ENCODE assay signal across 17 cellular contexts in the genomic region with DNA sequence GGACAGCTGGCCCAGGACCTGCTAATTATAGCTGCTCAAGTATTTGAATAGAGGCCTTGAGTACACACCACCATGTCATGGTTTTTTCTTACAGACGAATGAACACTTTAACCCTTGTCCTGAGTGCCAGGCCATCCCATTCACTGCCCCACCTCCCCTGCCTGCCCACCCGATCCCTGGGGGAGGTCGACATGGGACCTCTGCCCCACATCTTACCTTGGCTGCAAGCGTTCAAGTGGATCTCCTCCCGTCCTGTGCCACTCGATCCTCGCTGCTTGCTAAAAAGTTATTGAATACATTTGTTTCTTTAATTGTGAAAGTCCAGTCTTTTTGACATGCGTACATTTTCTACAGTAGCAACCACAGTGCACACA. TPM values are rescaled to one million over a fixed set of nuclear protein-coding genes. Genes with fewer than 3 reads are reported as not detected.
"Had no signal": no experiment of that assay in that cellular context is flagged by ENCODE, and none has a peak within 500 bp of the region (broad histone marks: within the 10 kb centered on the region; RNA-seq: fewer than 3 reads in every experiment).

No MANE protein-coding gene starts in this region.

- H3K9me3 Mint-ChIP-seq: activated naive CD4-positive, alpha-beta T cell treated with anti-CD3 and anti-CD28 coated beads, Interleukin-2, amount 50 U/mL, for 24 hours; activated T-helper 2 cell treated with anti-CD3 and anti-CD28 coated beads, Interferon-gamma antibody, Interleukin-2, Interleukin-4, amounts not matched to agents 10 μg/mL and 5 μg/mL and 100 μg/mL, durations not matched to agents 14 hours and 24 hours and 36 hours; stimulated activated naive CD8-positive, alpha-beta T cell treated with anti-CD3 and anti-CD28 coated beads, Interleukin-15, amount 100 ng/mL, for 72 hours had no signal

- H3K4me3 Mint-ChIP-seq: activated naive CD4-positive, alpha-beta T cell treated with anti-CD3 and anti-CD28 coated beads, Interleukin-2, amount 50 U/mL, for 24 hours; stimulated activated naive CD8-positive, alpha-beta T cell treated with anti-CD3 and anti-CD28 coated beads, Interleukin-15, amount 100 ng/mL, for 72 hours had no signal

- ATAC-seq: stimulated activated naive CD8-positive, alpha-beta T cell treated with anti-CD3 and anti-CD28 coated beads, Interleukin-15, amount 100 ng/mL, for 72 hours had no signal

- H3K4me2 ChIP-seq: hepatocyte had no signal

- H3K27me3 ChIP-seq: hepatocyte, uterus had no signal

- H3K36me3 ChIP-seq: prostate gland, sigmoid colon, thoracic aorta, uterus had no signal

- H3K27ac ChIP-seq: hepatocyte, prostate gland, sigmoid colon, thoracic aorta, uterus had no signal

- H3K4me1 Mint-ChIP-seq: activated naive CD4-positive, alpha-beta T cell treated with anti-CD3 and anti-CD28 coated beads, Interleukin-2, amount 50 U/mL, for 24 hours; stimulated activated naive CD8-positive, alpha-beta T cell treated with anti-CD3 and anti-CD28 coated beads, Interleukin-15, amount 100 ng/mL, for 72 hours had no signal

- H3K4me1 ChIP-seq: prostate gland, uterus had no signal

- H3K27ac Mint-ChIP-seq: activated naive CD4-positive, alpha-beta T cell treated with anti-CD3 and anti-CD28 coated beads, Interleukin-2, amount 50 U/mL, for 24 hours; activated T-helper 2 cell treated with anti-CD3 and anti-CD28 coated beads, Interferon-gamma antibody, Interleukin-2, Interleukin-4, amounts not matched to agents 10 μg/mL and 5 μg/mL and 100 μg/mL, durations not matched to agents 14 hours and 24 hours and 36 hours; stimulated activated naive CD8-positive, alpha-beta T cell treated with anti-CD3 and anti-CD28 coated beads, Interleukin-15, amount 100 ng/mL, for 72 hours had no signal

- H3K36me3 Mint-ChIP-seq: activated naive CD4-positive, alpha-beta T cell treated with anti-CD3 and anti-CD28 coated beads, Interleukin-2, amount 50 U/mL, for 24 hours had no signal

- H3K9me3 ChIP-seq: prostate gland, sigmoid colon, thoracic aorta, uterus had no signal

- H3K4me3 ChIP-seq: hepatocyte, prostate gland, sigmoid colon, thoracic aorta, uterus had no signal

- DNase-seq: activated CD4-positive, alpha-beta T cell treated with anti-CD3 and anti-CD28 coated beads, Interleukin-2, amount 50 U/mL, for 1 hour; activated CD4-positive, CD25-positive, alpha-beta regulatory T cell; amygdala; kidney glomerular epithelial cell; stimulated activated CD4-positive, alpha-beta T cell treated with anti-CD3 and anti-CD28 coated beads, Interleukin-4, amount 100 ng/mL, for 24 hours; stimulated activated naive CD8-positive, alpha-beta T cell treated with anti-CD3 and anti-CD28 coated beads, Interleukin-15, amount 100 ng/mL, for 72 hours had no signal

RNA-seq across cellular contexts. Expression of a gene that starts 10.3 kb away (rescaled TPM):
- total RNA-seq: activated CD8-positive, alpha-beta memory T cell treated with anti-CD3 and anti-CD28 coated beads for 36 hours; activated T-helper 2 cell treated with anti-CD3 and anti-CD28 coated beads, Interferon-gamma antibody, Interleukin-2, Interleukin-4, amounts not matched to agents 10 μg/mL and 5 μg/mL and 100 μg/mL, durations not matched to agents 14 hours and 24 hours and 36 hours; dermis microvascular lymphatic vessel endothelial cell; lower leg skin; sigmoid colon; T-helper 2 cell treated with Interferon-gamma antibody and Interleukin-4, amounts not matched to agents 100 ng/mL and 5 ng/mL, for 36 hours; thoracic aorta had no signal
